In the genomic region with DNA sequence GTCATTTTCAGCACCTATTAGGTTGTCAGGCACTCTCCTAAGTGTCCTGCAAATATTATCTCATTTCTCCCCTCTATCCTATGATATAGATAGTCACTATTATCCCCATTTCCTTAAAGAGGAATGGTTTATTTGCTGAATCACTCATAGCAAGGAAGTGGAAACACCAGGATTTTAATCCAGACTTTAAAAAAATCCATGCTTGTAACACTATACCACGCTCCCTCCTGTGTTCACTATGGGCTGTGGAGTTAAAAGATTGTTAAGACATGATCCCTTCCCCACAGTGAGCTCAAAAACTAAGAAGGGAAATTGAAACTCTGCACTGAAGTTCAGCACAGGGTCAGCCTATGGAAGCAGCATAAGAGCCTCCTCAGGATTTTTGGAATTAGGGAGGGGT, we compare ENCODE assay signal across 18 cellular contexts.
"Had no signal": no experiment of that assay in that cellular context is flagged by ENCODE, and none has a peak within 500 bp of the region (broad histone marks: within the 10 kb centered on the region; RNA-seq: fewer than 3 reads in every experiment).

No MANE protein-coding gene starts in this region.

- H3K27me3 Mint-ChIP-seq: activated T-helper 17 cell treated with anti-CD3 and anti-CD28 coated beads, Interleukin-2, amount 50 U/mL, for 72 hours; naive thymus-derived CD8-positive, alpha-beta T cell; progenitor cell of endocrine pancreas; stimulated activated naive CD8-positive, alpha-beta T cell treated with anti-CD3 and anti-CD28 coated beads, Interleukin-15, amount 100 ng/mL, for 72 hours; T-cell had no signal

- FAIRE-seq: small intestine had no signal

- H3K4me1 Mint-ChIP-seq: naive thymus-derived CD8-positive, alpha-beta T cell; T-cell had no signal

- ATAC-seq: activated CD4-positive, CD25-positive, alpha-beta regulatory T cell treated with anti-CD3 and anti-CD28 coated beads, Interleukin-2, amount 50 U/mL, for 24 hours; activated T-helper 17 cell treated with anti-CD3 and anti-CD28 coated beads, Interleukin-2, amount 50 U/mL, for 72 hours; left lobe of liver; mucosa of descending colon; naive thymus-derived CD8-positive, alpha-beta T cell; stimulated activated naive CD8-positive, alpha-beta T cell treated with anti-CD3 and anti-CD28 coated beads, Interleukin-15, amount 100 ng/mL, for 72 hours; T-cell had no signal

- DNase-seq: activated naive CD4-positive, alpha-beta T cell treated with Interleukin-2 at 50 U/mL for 16 hours; activated T-cell treated with anti-CD3 and anti-CD28 coated beads for 4 hours; aorta; islet precursor cell; mammary epithelial cell; mucosa of descending colon; naive thymus-derived CD8-positive, alpha-beta T cell; occipital lobe; small intestine; stimulated activated naive CD8-positive, alpha-beta T cell treated with anti-CD3 and anti-CD28 coated beads, Interleukin-15, amount 100 ng/mL, for 72 hours; T-cell; T-helper 9 cell; upper lobe of left lung had no signal

- H3K27ac Mint-ChIP-seq: naive thymus-derived CD8-positive, alpha-beta T cell; progenitor cell of endocrine pancreas; T-cell had no signal

- H3K4me3 ChIP-seq: mucosa of descending colon, right atrium auricular region, upper lobe of left lung had no signal

- H3K4me3 Mint-ChIP-seq: activated T-helper 17 cell treated with anti-CD3 and anti-CD28 coated beads, Interleukin-2, amount 50 U/mL, for 72 hours; naive thymus-derived CD8-positive, alpha-beta T cell; stimulated activated naive CD8-positive, alpha-beta T cell treated with anti-CD3 and anti-CD28 coated beads, Interleukin-15, amount 100 ng/mL, for 72 hours; T-cell had no signal

- H3K9me3 Mint-ChIP-seq: activated T-helper 17 cell treated with anti-CD3 and anti-CD28 coated beads, Interleukin-2, amount 50 U/mL, for 72 hours; naive thymus-derived CD8-positive, alpha-beta T cell; stimulated activated naive CD8-positive, alpha-beta T cell treated with anti-CD3 and anti-CD28 coated beads, Interleukin-15, amount 100 ng/mL, for 72 hours; T-cell had no signal

- H3K27me3 ChIP-seq: right atrium auricular region, upper lobe of left lung had no signal
